In the genomic region with DNA sequence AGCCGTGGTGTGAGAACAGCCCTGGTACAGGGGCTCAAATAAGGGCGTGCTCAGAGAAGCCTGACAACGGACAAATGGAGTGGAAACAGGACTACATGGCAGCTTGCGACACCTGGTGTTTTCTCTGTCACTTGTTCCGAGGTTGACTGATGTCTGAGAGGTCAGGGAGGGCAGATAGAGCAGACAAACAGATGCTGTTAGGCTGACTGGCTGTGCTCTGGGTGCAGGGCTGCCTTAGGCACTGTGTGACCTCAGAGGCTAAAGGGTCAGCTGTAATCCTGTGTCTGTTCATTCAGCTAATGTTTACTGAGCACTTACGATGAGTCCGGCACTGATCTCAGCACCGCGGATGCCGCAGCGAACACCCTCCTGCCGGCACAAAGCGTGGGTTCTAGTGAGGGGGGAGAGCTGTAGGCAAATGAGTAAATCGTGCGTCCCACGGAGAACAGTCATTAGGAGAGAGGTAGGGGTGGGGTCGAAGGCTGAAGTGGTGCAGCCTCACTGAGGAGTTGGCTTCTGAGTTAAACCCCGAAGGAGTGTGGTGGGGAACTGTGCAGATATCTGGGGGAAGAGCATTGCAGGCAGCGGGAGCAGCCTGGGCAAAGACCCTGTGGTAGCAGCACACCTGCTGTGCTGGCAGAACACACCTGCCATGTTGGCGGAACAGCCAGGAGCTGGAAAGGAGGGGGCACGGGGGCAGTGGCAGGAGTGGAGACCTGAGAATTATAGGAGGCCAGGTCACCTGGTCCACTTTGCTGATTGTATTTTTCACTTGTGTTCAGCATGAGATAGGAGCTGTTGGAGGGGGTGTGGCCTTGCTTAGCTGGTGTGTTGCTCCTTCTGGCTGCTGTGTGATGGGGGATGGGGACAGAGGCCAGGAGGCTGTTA, we compare ENCODE assay signal across 9 cellular contexts. TPM values are rescaled to one million over a fixed set of nuclear protein-coding genes. Genes with fewer than 3 reads are reported as not detected.
DNase-seq lines count a peak whose midpoint lies in the region; ATAC-seq and TF ChIP-seq lines count a peak whose summit lies in the region.
"Had no signal": no experiment of that assay in that cellular context is flagged by ENCODE, and none has a peak within 500 bp of the region (broad histone marks: within the 10 kb centered on the region; RNA-seq: fewer than 3 reads in every experiment).

No MANE protein-coding gene starts in this region.

- no peaks in the 10 kb centered on the region for H3K27me3 Mint-ChIP-seq in brain

- no peaks in the 10 kb centered on the region for H3K9me3 ChIP-seq in DOHH2 (ENCODE audit: control insufficient read depth, insufficient read depth, low read length)
- H3K9me3 ChIP-seq in PC-9 (ENCODE audit: insufficient read depth, low read depth), result no peaks in the 10 kb centered on the region

- H2AFZ ChIP-seq in PC-9, result no peak overlapping the region

- H3K36me3 Mint-ChIP-seq in brain, result peaks cover 72% of the 10 kb centered on the region

- H3F3A ChIP-seq in DOHH2 (ENCODE audit: control insufficient read depth, insufficient read depth) (peaks cover 16% of the 10 kb centered on the region), PC-9 (ENCODE audit: insufficient read depth, low read depth) (no peaks in the 10 kb centered on the region)

- H3K9me2 ChIP-seq in DOHH2 (replicated peaks; ENCODE audit: control insufficient read depth, low read length), result no peaks in the 10 kb centered on the region
- no peaks in the 10 kb centered on the region for H3K9me2 ChIP-seq in PC-9 (ENCODE audit: insufficient read depth)

- H3K36me3 ChIP-seq in DOHH2 (ENCODE audit: control insufficient read depth, low read length) (peaks cover 39% of the 10 kb centered on the region), PC-9 (ENCODE audit: low read depth) (peaks cover 30% of the 10 kb centered on the region)

- H3K79me2 ChIP-seq in DOHH2 (ENCODE audit: control insufficient read depth, low read length) (peaks cover 16% of the 10 kb centered on the region; the same call in 1 of the 2 replicates), PC-9 (ENCODE audit: low read depth) (no peaks in the 10 kb centered on the region)

- H3K27ac ChIP-seq in DOHH2 (ENCODE audit: low read depth, low read length) (peak overlapping the region; percentile 94), PC-9 (no peak overlapping the region)

- no peaks in the 10 kb centered on the region for H3K4me1 Mint-ChIP-seq in brain

- peak; percentile 84 for ATAC-seq in GM19351 (IDR thresholded peaks at IDR 0.05; ENCODE audit: unreplicated experiment)
- ATAC-seq in HG03159 (IDR thresholded peaks at IDR 0.05; ENCODE audit: unreplicated experiment), result peak; percentile 91
- ATAC-seq: HCT116 had no signal

- CTCF ChIA-PET in PC-9 (lab: Charles Lee), result no interaction called here

- peak overlapping the region; percentile 89 for H3K4me2 ChIP-seq in DOHH2 (ENCODE audit: low read length)
- H3K4me2 ChIP-seq in PC-9, result no peak overlapping the region

- POLR2A ChIA-PET in PC-9 (lab: Charles Lee; ENCODE audit: unreplicated experiment), result no interaction called here

- BruUV-seq in PC-9 (replicated peaks; lab: Mats Ljungman, UMichigan), result no TSS peak

- H3K9me3 Mint-ChIP-seq in brain, result no peaks in the 10 kb centered on the region

- peak overlapping the region in 1 of 5 experiments; percentile 47 for H3K4me3 Mint-ChIP-seq in brain

- intact Hi-C loops in PC-9 (cut with micrococcal nuclease; ENCODE audit: unreplicated experiment), result no loop called here

- peak; percentile 69 for TF ChIP-seq CTCF in DOHH2 (IDR thresholded peaks at IDR 0.05; ENCODE audit: low read depth, low read length, poor library complexity, severe bottlenecking)
- TF ChIP-seq CTCF in brain (conservative IDR thresholded peaks at IDR 0.05), result no peak
- no peak for TF ChIP-seq CTCF in PC-9 (conservative IDR thresholded peaks at IDR 0.05)

- DNase-seq in SKM-1 (lab: John Stamatoyannopoulos, UW; ENCODE audit: unreplicated experiment) (no peak), PC-9 (no peak), T-helper 1 cell (no peak)
- DNase-seq in effector CD8-positive, alpha-beta T cell (lab: John Stamatoyannopoulos, UW), result no peak

- H3K27ac Mint-ChIP-seq in brain, result peak overlapping the region; percentile 16 to 77 (median 39)

- H4K20me1 ChIP-seq in DOHH2 (ENCODE audit: control insufficient read depth, insufficient read depth, low read depth, low read length) (no peaks in the 10 kb centered on the region), PC-9 (ENCODE audit: insufficient read depth) (peaks cover 25% of the 10 kb centered on the region)

- peak overlapping the region; percentile 71 for H3K4me3 ChIP-seq in DOHH2 (ENCODE audit: low read length)
- no peak overlapping the region for H3K4me3 ChIP-seq in PC-9

- peaks cover 69% of the 10 kb centered on the region for H3K4me1 ChIP-seq in DOHH2 (ENCODE audit: control insufficient read depth, low read length)
- H3K4me1 ChIP-seq in PC-9 (replicated peaks; ENCODE audit: insufficient read depth), result no peaks in the 10 kb centered on the region

- no peaks in the 10 kb centered on the region for H3K27me3 ChIP-seq in DOHH2 (ENCODE audit: control insufficient read depth, low read length)
- no peaks in the 10 kb centered on the region for H3K27me3 ChIP-seq in PC-9 (ENCODE audit: insufficient read depth, low read depth)

RNA-seq across cellular contexts. Expression of gene GPT2, which starts 35.0 kb away (rescaled TPM):
- polyA plus RNA-seq in brain (ENCODE audit: insufficient read depth, low read depth, low replicate concordance), result 116 TPM
- total RNA-seq in PC-9 (2021), result 52.8 and 67.2 TPM in 2 replicates

RNA-seq across cellular contexts. Expression of gene DNAJA2, which starts 54.3 kb away (rescaled TPM):
- polyA plus RNA-seq in brain (ENCODE audit: insufficient read depth, low read depth, low replicate concordance), result 41.6 TPM
- total RNA-seq in PC-9 (2021), result 78.9 and 89.8 TPM in 2 replicates
